ENCODE assay signal across 35 cellular contexts in genomic region chr19:48310227-48310626, GRCh38. TPM values are rescaled to one million over a fixed set of nuclear protein-coding genes. Genes with fewer than 3 reads are reported as not detected.
DNase-seq lines count a peak whose midpoint lies in the region; ATAC-seq, FAIRE-seq and TF ChIP-seq lines count a peak whose summit lies in the region.
"Had no signal": no experiment of that assay in that cellular context is flagged by ENCODE, and none has a peak within 500 bp of the region (broad histone marks: within the 10 kb centered on the region; RNA-seq: fewer than 3 reads in every experiment).

No MANE protein-coding gene starts in this region.

- H3K27me3 ChIP-seq in adrenal gland = no peaks in the 10 kb centered on the region
- H3K27me3 ChIP-seq: foreskin keratinocyte, SJSA1, tibial artery had no signal

- ATAC-seq in HG03342 (IDR thresholded peaks at IDR 0.05; ENCODE audit: unreplicated experiment) = no peak
- ATAC-seq in HG02678 (IDR thresholded peaks at IDR 0.05; ENCODE audit: unreplicated experiment) = no peak
- ATAC-seq in GM21529 (IDR thresholded peaks at IDR 0.05; ENCODE audit: unreplicated experiment) = no peak
- ATAC-seq: effector memory CD8-positive, alpha-beta T cell; foreskin keratinocyte; mucosa of descending colon; natural killer cell; stimulated activated naive CD8-positive, alpha-beta T cell treated with anti-CD3 and anti-CD28 coated beads, Interleukin-15, amount 100 ng/mL, for 72 hours had no signal

- H3K27ac ChIP-seq in adrenal gland = peak overlapping the region in 4 of 5 donors; percentile 14 to 50 (median 40)
- no peak overlapping the region for H3K27ac ChIP-seq in kidney (ENCODE audit: low read depth in 2 of 2, low read length in 2 of 2)
- H3K27ac ChIP-seq: A549, foreskin keratinocyte, SJSA1, tibial artery, WERI-Rb-1 had no signal

- no peaks in the 10 kb centered on the region for H3K9me3 ChIP-seq in adrenal gland (replicated peaks in 1 of 3)
- no peaks in the 10 kb centered on the region for H3K9me3 ChIP-seq in kidney (ENCODE audit: control insufficient read depth in 1 of 2, low read length in 2 of 2)
- H3K9me3 ChIP-seq: A549, mucosa of descending colon, SJSA1, tibial artery had no signal

- intact Hi-C loops in adrenal gland (cut with DNase I) = loop anchor here in 1 of 2 donors (10.0 kb wide), 1 partner anchor 275 kb away; no protein-coding TSS in a partner anchor
- intact Hi-C loops in kidney (cut with DNase I) = no loop called here

- H3K9ac ChIP-seq in kidney (ENCODE audit: low read length in 2 of 2) = peak overlapping the region in 1 of 2 donors; percentile 40

- H3K36me3 ChIP-seq in adrenal gland (replicated peaks in 1 of 2) = no peaks in the 10 kb centered on the region
- no peaks in the 10 kb centered on the region for H3K36me3 ChIP-seq in kidney (ENCODE audit: control insufficient read depth in 1 of 2, insufficient read depth in 2 of 2, low read length in 2 of 2)
- H3K36me3 ChIP-seq: SJSA1, tibial artery, WERI-Rb-1 had no signal

- no peak for TF ChIP-seq CTCF in adrenal gland (IDR thresholded peaks at IDR 0.05)
- TF ChIP-seq CTCF in fibroblast of villous mesenchyme (IDR thresholded peaks at IDR 0.05; ENCODE audit: insufficient read depth, low read depth, low read length) = no peak
- no peak for TF ChIP-seq CTCF in kidney (IDR thresholded peaks at IDR 0.05; ENCODE audit: borderline replicate concordance, extremely low read depth, insufficient read depth)

- H3K36me3 Mint-ChIP-seq in activated naive CD8-positive, alpha-beta T cell treated with anti-CD3 and anti-CD28 coated beads for 36 hours = no peaks in the 10 kb centered on the region
- H3K36me3 Mint-ChIP-seq: activated naive CD4-positive, alpha-beta T cell treated with anti-CD3 and anti-CD28 coated beads, Interleukin-2, amount 50 U/mL, for 24 hours; IgD-negative memory B cell; natural killer cell had no signal

- H3K27ac Mint-ChIP-seq in activated naive CD8-positive, alpha-beta T cell treated with anti-CD3 and anti-CD28 coated beads for 36 hours = no peak overlapping the region
- H3K27ac Mint-ChIP-seq: activated naive CD4-positive, alpha-beta T cell treated with anti-CD3 and anti-CD28 coated beads, Interleukin-2, amount 50 U/mL, for 24 hours; CD4-positive, alpha-beta T cell; effector memory CD8-positive, alpha-beta T cell; IgD-negative memory B cell; natural killer cell; stimulated activated naive CD8-positive, alpha-beta T cell treated with anti-CD3 and anti-CD28 coated beads, Interleukin-15, amount 100 ng/mL, for 72 hours had no signal

- no peaks in the 10 kb centered on the region for H3K4me1 Mint-ChIP-seq in activated naive CD8-positive, alpha-beta T cell treated with anti-CD3 and anti-CD28 coated beads for 36 hours
- H3K4me1 Mint-ChIP-seq: activated naive CD4-positive, alpha-beta T cell treated with anti-CD3 and anti-CD28 coated beads, Interleukin-2, amount 50 U/mL, for 24 hours; natural killer cell had no signal

- no peak overlapping the region for H3K4me3 Mint-ChIP-seq in activated naive CD8-positive, alpha-beta T cell treated with anti-CD3 and anti-CD28 coated beads for 36 hours
- H3K4me3 Mint-ChIP-seq: activated naive CD4-positive, alpha-beta T cell treated with anti-CD3 and anti-CD28 coated beads, Interleukin-2, amount 50 U/mL, for 24 hours; CD4-positive, alpha-beta T cell; effector memory CD8-positive, alpha-beta T cell; IgD-negative memory B cell; natural killer cell; stimulated activated naive CD8-positive, alpha-beta T cell treated with anti-CD3 and anti-CD28 coated beads, Interleukin-15, amount 100 ng/mL, for 72 hours had no signal

- H3K4me1 ChIP-seq in adrenal gland (replicated peaks in 1 of 2) (peaks cover 7 to 8% of the 10 kb centered on the region in 2 donors), kidney (ENCODE audit: control insufficient read depth in 1 of 2, insufficient read depth in 1 of 2, low read depth in 1 of 2, low read length in 2 of 2) (no peaks in the 10 kb centered on the region)
- H3K4me1 ChIP-seq: foreskin keratinocyte, SJSA1, tibial artery had no signal

- TF ChIP-seq POLR2A in adrenal gland (IDR thresholded peaks at IDR 0.05) = no peak

- H3K27me3 Mint-ChIP-seq in activated naive CD8-positive, alpha-beta T cell treated with anti-CD3 and anti-CD28 coated beads for 36 hours = no peaks in the 10 kb centered on the region
- H3K27me3 Mint-ChIP-seq: activated naive CD4-positive, alpha-beta T cell treated with anti-CD3 and anti-CD28 coated beads, Interleukin-2, amount 50 U/mL, for 24 hours; CD4-positive, alpha-beta T cell; stimulated activated naive CD8-positive, alpha-beta T cell treated with anti-CD3 and anti-CD28 coated beads, Interleukin-15, amount 100 ng/mL, for 72 hours had no signal

- H3K4me3 ChIP-seq in adrenal gland = no peak overlapping the region
- no peak overlapping the region for H3K4me3 ChIP-seq in fibroblast of villous mesenchyme (ENCODE audit: low read depth, low read length)
- H3K4me3 ChIP-seq in kidney (ENCODE audit: low read length in 2 of 2) = no peak overlapping the region
- H3K4me3 ChIP-seq: A549, coronary artery, mucosa of descending colon, SJSA1, tibial artery had no signal

- DNase-seq in adrenal gland = peak in 6 of 7 donors; percentile 52 to 77 (median 64)
- peak; percentile 19 for DNase-seq in fibroblast of villous mesenchyme (ENCODE audit: low read depth)
- DNase-seq in kidney = peak; percentile 19
- peak; percentile 82 for DNase-seq in pulmonary artery endothelial cell (ENCODE audit: low read depth, low spot score)
- DNase-seq in activated naive CD8-positive, alpha-beta T cell treated with anti-CD3 and anti-CD28 coated beads for 36 hours = no peak
- DNase-seq: activated CD4-positive, alpha-beta T cell treated with anti-CD3 and anti-CD28 coated beads for 48 hours; activated CD8-positive, alpha-beta memory T cell treated with anti-CD3 and anti-CD28 coated beads for 24 hours; activated T-cell treated with anti-CD3 and anti-CD28 coated beads for 4 hours; CD4-positive, alpha-beta T cell; effector memory CD8-positive, alpha-beta T cell; foreskin keratinocyte; GOT3; hippocampal formation; mucosa of descending colon; natural killer cell; NCI-H146; NCI-H82; retina; stimulated activated CD4-positive, alpha-beta T cell treated with anti-CD3 and anti-CD28 coated beads, Interleukin-2, amount 100 ng/mL, for 48 hours; stimulated activated naive CD8-positive, alpha-beta T cell treated with anti-CD3 and anti-CD28 coated beads, Interleukin-15, amount 100 ng/mL, for 72 hours; T1000; tibial artery; WERI-Rb-1 had no signal

- no peak for FAIRE-seq in kidney (lab: Jason Lieb, UNC)
- FAIRE-seq: A549, bronchial epithelial cell, GM19239 had no signal

- WGBS in adrenal gland, 4 donors = 17 to 26% (median 20%) methylated on average over 7 of the region's 7 CpGs

- no peaks in the 10 kb centered on the region for H3K9me3 Mint-ChIP-seq in activated naive CD8-positive, alpha-beta T cell treated with anti-CD3 and anti-CD28 coated beads for 36 hours
- H3K9me3 Mint-ChIP-seq: activated naive CD4-positive, alpha-beta T cell treated with anti-CD3 and anti-CD28 coated beads, Interleukin-2, amount 50 U/mL, for 24 hours; CD4-positive, alpha-beta T cell; effector memory CD8-positive, alpha-beta T cell; IgD-negative memory B cell; natural killer cell; stimulated activated naive CD8-positive, alpha-beta T cell treated with anti-CD3 and anti-CD28 coated beads, Interleukin-15, amount 100 ng/mL, for 72 hours had no signal

RNA-seq across cellular contexts. Expression of gene EMP3, which starts 15.1 kb away (rescaled TPM):
- total RNA-seq in adrenal gland = 100 to 1,000 TPM in 4 of 8 donors, 10 to 100 TPM in 4; 20.6 to 118 (median 103) TPM
- polyA plus RNA-seq in adrenal gland = 100 to 1,000 TPM in 2 of 3 donors, 10 to 100 TPM in 1; 63.9 to 409 (median 315) TPM
- 82.8 and 92.4 TPM in 2 replicates for total RNA-seq in fibroblast of villous mesenchyme
- 78.6 TPM for total RNA-seq in kidney
- polyA plus RNA-seq in kidney (ENCODE audit: insufficient read depth, low read depth, low replicate concordance) = 75.9 TPM
- 51.2 and 82.6 TPM in 2 replicates for total RNA-seq in pulmonary artery endothelial cell
- total RNA-seq in activated naive CD8-positive, alpha-beta T cell treated with anti-CD3 and anti-CD28 coated beads for 36 hours = 100 to 1,000 TPM; 185 to 187 TPM

RNA-seq across cellular contexts. Expression of gene ZNF114, which starts 40.3 kb away (rescaled TPM):
- total RNA-seq in adrenal gland (under 1 TPM in 7 of 8 donors, not detected in 1; 0.18 to 0.78 (median 0.58) TPM), fibroblast of villous mesenchyme (0.32 and 0.43 TPM in 2 replicates), kidney (1.2 TPM), pulmonary artery endothelial cell (0.66 and 0.81 TPM in 2 replicates)
- polyA plus RNA-seq in adrenal gland (under 1 TPM; 0.07 to 0.16 (median 0.10) TPM), kidney (ENCODE audit: insufficient read depth, low read depth, low replicate concordance) (0.17 TPM)
- total RNA-seq in activated naive CD8-positive, alpha-beta T cell treated with anti-CD3 and anti-CD28 coated beads for 36 hours = under 1 TPM; 0.44 to 0.60 TPM
- total RNA-seq: CD4-positive, alpha-beta T cell; natural killer cell had no signal

RNA-seq across cellular contexts. Expression of gene TMEM143, which starts 53.5 kb away (rescaled TPM):
- 10 to 100 TPM in 6 of 8 donors, 1 to 10 TPM in 2; 3.3 to 26.3 (median 12.7) TPM for total RNA-seq in adrenal gland
- polyA plus RNA-seq in adrenal gland = 10 to 100 TPM in 2 of 3 donors, 1 to 10 TPM in 1; 9.6 to 26.5 (median 20.1) TPM
- total RNA-seq in fibroblast of villous mesenchyme = 2.9 and 3.0 TPM in 2 replicates
- total RNA-seq in kidney = 9.2 TPM
- 15.7 TPM for polyA plus RNA-seq in kidney (ENCODE audit: insufficient read depth, low read depth, low replicate concordance)
- total RNA-seq in pulmonary artery endothelial cell = 1.5 and 2.7 TPM in 2 replicates
- total RNA-seq in activated naive CD8-positive, alpha-beta T cell treated with anti-CD3 and anti-CD28 coated beads for 36 hours = 10 to 100 TPM; 15.5 to 16.6 TPM

RNA-seq across cellular contexts. Expression of gene SYNGR4, which starts 53.9 kb away (rescaled TPM):
- total RNA-seq in adrenal gland = not detected
- polyA plus RNA-seq in adrenal gland = under 1 TPM in 1 of 3 donors, not detected in 2; 0.13 TPM
- not detected in 2 replicates for total RNA-seq in fibroblast of villous mesenchyme
- total RNA-seq in kidney = not detected
- polyA plus RNA-seq in kidney (ENCODE audit: insufficient read depth, low read depth, low replicate concordance) = not detected
- total RNA-seq in pulmonary artery endothelial cell = not detected in 2 replicates
- total RNA-seq in activated naive CD8-positive, alpha-beta T cell treated with anti-CD3 and anti-CD28 coated beads for 36 hours = under 1 TPM in 1 of 2 experiments, not detected in 1; 0.31 TPM
- total RNA-seq: bronchial epithelial cell; CD4-positive, alpha-beta T cell; lower leg skin; natural killer cell; omental fat pad; SJSA1 had no signal
- polyA plus RNA-seq: foreskin keratinocyte, IgD-negative memory B cell had no signal

RNA-seq across cellular contexts. Expression of gene CARD8, which starts 54.5 kb away (rescaled TPM):
- total RNA-seq in adrenal gland = 10 to 100 TPM; 14.1 to 45.3 (median 32.1) TPM
- 10 to 100 TPM; 30.0 to 48.3 (median 33.7) TPM for polyA plus RNA-seq in adrenal gland
- total RNA-seq in fibroblast of villous mesenchyme = 11.9 and 21.2 TPM in 2 replicates
- 53.1 TPM for total RNA-seq in kidney
- 11.4 TPM for polyA plus RNA-seq in kidney (ENCODE audit: insufficient read depth, low read depth, low replicate concordance)
- total RNA-seq in pulmonary artery endothelial cell = 92.5 and 103 TPM in 2 replicates
- 100 to 1,000 TPM; 102 to 103 TPM for total RNA-seq in activated naive CD8-positive, alpha-beta T cell treated with anti-CD3 and anti-CD28 coated beads for 36 hours

Comparison
In these comparisons a context has a peak if more than half of its experiments do, and no peak if none do; other contexts are left out.
1. H3K27ac ChIP-seq: peak in adrenal gland (4 of 5); none in kidney (0 of 2).